ENCODE assay signal across 18 cellular contexts in genomic region chr13:59542303-59542702, GRCh38.
"Had no signal": no experiment of that assay in that cellular context is flagged by ENCODE, and none has a peak within 500 bp of the region (broad histone marks: within the 10 kb centered on the region; RNA-seq: fewer than 3 reads in every experiment).

No MANE protein-coding gene starts in this region.

- H3K9me3 ChIP-seq: ascending aorta, breast epithelium, left ventricle myocardium inferior, tibial nerve, uterus had no signal

- DNase-seq: activated CD4-positive, alpha-beta T cell treated with anti-CD3 and anti-CD28 coated beads, Interleukin-2, amount 50 U/mL, for 4 hours; activated CD4-positive, CD25-positive, alpha-beta regulatory T cell treated with anti-CD3 and anti-CD28 coated beads, Interleukin-2, amount 50 U/mL, for 72 hours; activated CD8-positive, alpha-beta memory T cell treated with anti-CD3 and anti-CD28 coated beads, Interleukin-2, amount 10 ng/mL, durations not matched to agents 7 days and 5 days; activated naive CD4-positive, alpha-beta T cell treated with anti-CD3 and anti-CD28 coated beads for 36 hours; activated naive CD8-positive, alpha-beta T cell treated with anti-CD3 and anti-CD28 coated beads, Interleukin-2, amount 50 U/mL, for 24 hours; activated T-cell treated with anti-CD3 and anti-CD28 coated beads, Interleukin-2, amount 50 U/mL, for 1 hour; hypothalamus; left ventricle myocardium inferior; naive thymus-derived CD8-positive, alpha-beta T cell; occipital lobe; stimulated activated CD4-positive, alpha-beta T cell treated with anti-CD3 and anti-CD28 coated beads, Interleukin-4, amount 100 ng/mL, for 24 hours; stimulated activated naive CD4-positive, alpha-beta T cell; T1000; uterus had no signal

- ATAC-seq: activated CD8-positive, alpha-beta memory T cell treated with anti-CD3 and anti-CD28 coated beads, Interleukin-2, amount 10 ng/mL, durations not matched to agents 7 days and 5 days; activated naive CD8-positive, alpha-beta T cell treated with anti-CD3 and anti-CD28 coated beads, Interleukin-2, amount 50 U/mL, for 24 hours; naive thymus-derived CD8-positive, alpha-beta T cell had no signal

- H3K36me3 ChIP-seq: ascending aorta, breast epithelium, left ventricle myocardium inferior, tibial nerve, uterus had no signal

- H3K27ac ChIP-seq: ascending aorta, breast epithelium, left ventricle myocardium inferior, skin epidermis, tibial nerve, uterus had no signal

- H3K27me3 ChIP-seq: ascending aorta, breast epithelium, tibial nerve, uterus had no signal

- H3K4me1 ChIP-seq: ascending aorta, breast epithelium, left ventricle myocardium inferior, tibial nerve, uterus had no signal

- H3K4me3 ChIP-seq: ascending aorta, breast epithelium, left ventricle myocardium inferior, skin epidermis, tibial nerve, uterus had no signal
